8 cellular contexts compared by ENCODE assay signal in genomic region chr7:78019457-78020130, GRCh38.
A peak's percentile ranks its signal among the peaks of the same experiment; 100 is the strongest.
DNase-seq lines count a peak whose midpoint lies in the region; ATAC-seq lines count a peak whose summit lies in the region.

No MANE protein-coding gene starts in this region.

- H3K4me1 ChIP-seq in CD4-positive, alpha-beta memory T cell (ENCODE audit: insufficient read depth, low read length) = peaks cover 11% of the 10 kb centered on the region
- no peaks in the 10 kb centered on the region for H3K4me1 ChIP-seq in effector memory CD4-positive, alpha-beta T cell (ENCODE audit: control insufficient read depth, insufficient read depth, low read length, poor library complexity, severe bottlenecking)

- H3K4me1 Mint-ChIP-seq in CD4-positive, alpha-beta memory T cell = peaks cover 4 to 11% (median 8%) of the 10 kb centered on the region in 4 donors
- peaks cover 12% of the 10 kb centered on the region for H3K4me1 Mint-ChIP-seq in activated CD8-positive, alpha-beta T cell treated with anti-CD3 and anti-CD28 coated beads, Interleukin-2, amount 10 ng/mL, durations not matched to agents 7 days and 5 days (ENCODE audit: low read depth)
- peaks cover 8% of the 10 kb centered on the region for H3K4me1 Mint-ChIP-seq in memory B cell

- CTCF ChIA-PET in CD4-positive, alpha-beta memory T cell (lab: Charles Lee; ENCODE audit: partially characterized antibody) = interaction anchor here (0.7 to 5.5 kb wide), 9 partner anchors 8 to 1266 kb away, joined by 3 to 102 read pairs (median 9); no protein-coding TSS in a partner anchor
- CTCF ChIA-PET in activated CD8-positive, alpha-beta T cell treated with anti-CD3 and anti-CD28 coated beads, Interleukin-2, amount 10 ng/mL, durations not matched to agents 7 days and 5 days (lab: Charles Lee) = interaction anchor here (0.7 to 3.8 kb wide), 16 partner anchors 9 to 493 kb away, joined by 3 to 54 read pairs (median 4); no protein-coding TSS in a partner anchor

- peak overlapping the region in 1 of 2 donors; percentile 55 for H3K4me3 ChIP-seq in CD4-positive, alpha-beta memory T cell (ENCODE audit: low read length in 2 of 2)
- peak overlapping the region; percentile 68 for H3K4me3 ChIP-seq in effector memory CD4-positive, alpha-beta T cell (ENCODE audit: insufficient read depth, low read depth, low read length, poor library complexity, severe bottlenecking)

- H3K4me3 Mint-ChIP-seq in CD4-positive, alpha-beta memory T cell = peak overlapping the region; percentile 88 to 92 (median 90)
- peak overlapping the region; percentile 80 for H3K4me3 Mint-ChIP-seq in activated CD8-positive, alpha-beta T cell treated with anti-CD3 and anti-CD28 coated beads, Interleukin-2, amount 10 ng/mL, durations not matched to agents 7 days and 5 days
- peak overlapping the region; percentile 90 for H3K4me3 Mint-ChIP-seq in memory B cell

- no peak overlapping the region for H3K27ac ChIP-seq in CD4-positive, alpha-beta memory T cell (ENCODE audit: low read depth, low read length)
- no peak overlapping the region for H3K27ac ChIP-seq in effector memory CD4-positive, alpha-beta T cell (ENCODE audit: insufficient read depth, low read length, poor library complexity, severe bottlenecking)

- peak; percentile 74 for ATAC-seq in GM19452 (IDR thresholded peaks at IDR 0.05; ENCODE audit: unreplicated experiment)
- ATAC-seq in HG03521 (IDR thresholded peaks at IDR 0.05; ENCODE audit: unreplicated experiment) = peak; percentile 67
- peak; percentile 91 for ATAC-seq in activated CD8-positive, alpha-beta T cell treated with anti-CD3 and anti-CD28 coated beads, Interleukin-2, amount 10 ng/mL, durations not matched to agents 7 days and 5 days
- ATAC-seq in memory B cell (ENCODE audit: low read depth) = peak; percentile 68

- H3K9me3 Mint-ChIP-seq in CD4-positive, alpha-beta memory T cell = no peaks in the 10 kb centered on the region
- H3K9me3 Mint-ChIP-seq in activated CD8-positive, alpha-beta T cell treated with anti-CD3 and anti-CD28 coated beads, Interleukin-2, amount 10 ng/mL, durations not matched to agents 7 days and 5 days (ENCODE audit: insufficient read depth) = no peaks in the 10 kb centered on the region
- H3K9me3 Mint-ChIP-seq in memory B cell = no peaks in the 10 kb centered on the region

- POLR2A ChIA-PET in CD4-positive, alpha-beta memory T cell (lab: Charles Lee; ENCODE audit: partially characterized antibody) = interaction anchor here (1.8 kb wide), 1 partner anchor 21 kb away, joined by 6 read pairs; no protein-coding TSS in a partner anchor
- POLR2A ChIA-PET in activated CD8-positive, alpha-beta T cell treated with anti-CD3 and anti-CD28 coated beads, Interleukin-2, amount 10 ng/mL, durations not matched to agents 7 days and 5 days (lab: Charles Lee) = interaction anchor here (0.6 kb wide), 1 partner anchor 16 kb away, joined by 3 read pairs; no protein-coding TSS in a partner anchor

- intact Hi-C loops in CD4-positive, alpha-beta memory T cell (cut with micrococcal nuclease) = no loop called here

- no peaks in the 10 kb centered on the region for H3K36me3 ChIP-seq in CD4-positive, alpha-beta memory T cell (ENCODE audit: insufficient read depth, low read length)
- no peaks in the 10 kb centered on the region for H3K36me3 ChIP-seq in effector memory CD4-positive, alpha-beta T cell (ENCODE audit: control insufficient read depth, insufficient read depth, low read length)

- DNase-seq in CD4-positive, alpha-beta memory T cell = peak; percentile 29 to 56 (median 35)
- DNase-seq in NCI-H69 (lab: John Stamatoyannopoulos, UW) (peak; percentile 97), memory B cell (ENCODE audit: low spot score in 2 of 2) (peak; percentile 27 to 57)
- DNase-seq in activated CD8-positive, alpha-beta T cell treated with anti-CD3 and anti-CD28 coated beads, Interleukin-2, amount 10 ng/mL, durations not matched to agents 7 days and 5 days = peak; percentile 61
- DNase-seq in effector memory CD4-positive, alpha-beta T cell = peak; percentile 17 to 38 (median 35)
- peak; percentile 31 for DNase-seq in stimulated activated CD8-positive, alpha-beta memory T cell treated with anti-CD3 and anti-CD28 coated beads, Interleukin-15, amount 100 ng/mL, for 24 hours (ENCODE audit: low read depth)

- peaks cover 4% of the 10 kb centered on the region for H3K27me3 ChIP-seq in CD4-positive, alpha-beta memory T cell (ENCODE audit: insufficient read depth, low read length)
- no peaks in the 10 kb centered on the region for H3K27me3 ChIP-seq in effector memory CD4-positive, alpha-beta T cell (replicated peaks; ENCODE audit: control insufficient read depth, insufficient read depth, low read length, poor library complexity, severe bottlenecking)

- H3K27me3 Mint-ChIP-seq in CD4-positive, alpha-beta memory T cell = peaks cover 1 to 3% of the 10 kb centered on the region in 2 donors
- peaks cover 40% of the 10 kb centered on the region for H3K27me3 Mint-ChIP-seq in activated CD8-positive, alpha-beta T cell treated with anti-CD3 and anti-CD28 coated beads, Interleukin-2, amount 10 ng/mL, durations not matched to agents 7 days and 5 days (ENCODE audit: low read depth)
- peaks cover 2% of the 10 kb centered on the region for H3K27me3 Mint-ChIP-seq in memory B cell

- no peaks in the 10 kb centered on the region for H3K36me3 Mint-ChIP-seq in CD4-positive, alpha-beta memory T cell
- no peaks in the 10 kb centered on the region for H3K36me3 Mint-ChIP-seq in activated CD8-positive, alpha-beta T cell treated with anti-CD3 and anti-CD28 coated beads, Interleukin-2, amount 10 ng/mL, durations not matched to agents 7 days and 5 days (ENCODE audit: low read depth)
- H3K36me3 Mint-ChIP-seq in memory B cell = no peaks in the 10 kb centered on the region

- peak overlapping the region in 6 of 7 donors; percentile 61 to 86 (median 83) for H3K27ac Mint-ChIP-seq in CD4-positive, alpha-beta memory T cell
- peak overlapping the region; percentile 80 for H3K27ac Mint-ChIP-seq in activated CD8-positive, alpha-beta T cell treated with anti-CD3 and anti-CD28 coated beads, Interleukin-2, amount 10 ng/mL, durations not matched to agents 7 days and 5 days
- peak overlapping the region; percentile 72 for H3K27ac Mint-ChIP-seq in memory B cell

- H3K9me3 ChIP-seq in CD4-positive, alpha-beta memory T cell (ENCODE audit: control insufficient read depth in 1 of 2, low read length in 2 of 2) = no peaks in the 10 kb centered on the region
- H3K9me3 ChIP-seq in effector memory CD4-positive, alpha-beta T cell (ENCODE audit: control insufficient read depth, low read length) = no peaks in the 10 kb centered on the region

Comparison
In these comparisons a context has a peak if more than half of its experiments do, and no peak if none do; other contexts are left out.
1. DNase-seq: peak in every context shown above with its lines; median percentile 97 in NCI-H69; 61 in activated CD8-positive, alpha-beta T cell treated with anti-CD3 and anti-CD28 coated beads, Interleukin-2, amount 10 ng/mL, durations not matched to agents 7 days and 5 days; 42 in memory B cell; 35 in CD4-positive, alpha-beta memory T cell; 35 in effector memory CD4-positive, alpha-beta T cell; 31 in stimulated activated CD8-positive, alpha-beta memory T cell treated with anti-CD3 and anti-CD28 coated beads, Interleukin-15, amount 100 ng/mL, for 24 hours.